ENCODE assay signal across 29 cellular contexts in genomic region chr15:79676621-79677020, GRCh38.
"Had no signal": no experiment of that assay in that cellular context is flagged by ENCODE, and none has a peak within 500 bp of the region (broad histone marks: within the 10 kb centered on the region; RNA-seq: fewer than 3 reads in every experiment).

No MANE protein-coding gene starts in this region.

- H3K27me3 ChIP-seq: brain microvascular endothelial cell, Peyer's patch had no signal

- H3K9me3 ChIP-seq: Peyer's patch had no signal

- H3K36me3 ChIP-seq: brain microvascular endothelial cell, Peyer's patch had no signal

- H3K4me3 ChIP-seq: K562, Peyer's patch had no signal

- H3K4me1 ChIP-seq: Peyer's patch had no signal

- DNase-seq: activated B cell treated with CpG ODN at 0.5 μM for 24 hours; activated CD4-positive, alpha-beta memory T cell treated with anti-CD3 and anti-CD28 coated beads for 36 hours; activated CD4-positive, alpha-beta T cell treated with anti-CD3 and anti-CD28 coated beads for 4 hours; activated CD4-positive, alpha-beta T cell treated with anti-CD3 and anti-CD28 coated beads, Interleukin-2, amount 50 U/mL, for 1 hour; activated CD4-positive, CD25-positive, alpha-beta regulatory T cell treated with anti-CD3 and anti-CD28 coated beads, Interleukin-2, amount 50 U/mL, for 72 hours; activated CD8-positive, alpha-beta memory T cell treated with anti-CD3 and anti-CD28 coated beads, Interleukin-2, amount 50 U/mL, for 4 hours; activated gamma-delta T cell treated with Interleukin-2 at 50 U/mL for 16 hours; activated naive CD4-positive, alpha-beta T cell treated with anti-CD3 and anti-CD28 coated beads, Interleukin-2, amount 10 ng/mL, durations not matched to agents 7 days and 5 days; activated naive CD8-positive, alpha-beta T cell treated with anti-CD3 and anti-CD28 coated beads, Interleukin-2, amount 50 U/mL, for 24 hours; activated T-cell treated with anti-CD3 and anti-CD28 coated beads for 4 hours; activated T-cell treated with anti-CD3 and anti-CD28 coated beads, Interleukin-2, amount 50 U/mL, for 4 hours; brain microvascular endothelial cell; central memory CD4-positive, alpha-beta T cell; NCI-H1105 treated with DMSO at 0.1 percent for 48 hours; NCI-H1436 treated with DMSO at 0.1 percent for 48 hours; NCI-H1694 treated with DMSO at 0.1 percent for 48 hours; NCI-H2029; NCI-H345; NCI-H524 treated with DMSO at 0.1 percent for 48 hours; PC-3; Peyer's patch; SIG-M5; T-cell; T-helper 17 cell had no signal

- H3K27ac ChIP-seq: brain microvascular endothelial cell, Peyer's patch, RWPE1, VCaP had no signal

- ATAC-seq: activated naive CD8-positive, alpha-beta T cell treated with anti-CD3 and anti-CD28 coated beads, Interleukin-2, amount 50 U/mL, for 24 hours; activated T-cell treated with anti-CD3 and anti-CD28 coated beads, Interleukin-2, amount 50 U/mL, for 4 hours; K562; PC-3; Right ventricle myocardium inferior; SK-N-SH treated with all-trans-retinoic acid at 6 μM for 48 hours; T-cell; T-helper 17 cell had no signal
